In genomic region chr7:27143950-27144798, GRCh38 we compare ENCODE assay signal across 12 cellular contexts. TPM values are rescaled to one million over a fixed set of nuclear protein-coding genes. Genes with fewer than 3 reads are reported as not detected.
DNase-seq lines count a peak whose midpoint lies in the region; ATAC-seq and TF ChIP-seq lines count a peak whose summit lies in the region.
"Had no signal": no experiment of that assay in that cellular context is flagged by ENCODE, and none has a peak within 500 bp of the region (broad histone marks: within the 10 kb centered on the region; RNA-seq: fewer than 3 reads in every experiment).

No MANE protein-coding gene starts in this region.

- intact Hi-C loops in spleen (cut with DNase I; ENCODE audit: low total_unique reads), result no loop called here

- no peaks in the 10 kb centered on the region for H3K79me2 ChIP-seq in GM23338 (replicated peaks; ENCODE audit: insufficient read depth)

- H3K36me3 ChIP-seq in GM23338 (ENCODE audit: insufficient read depth), result no peaks in the 10 kb centered on the region
- H3K36me3 ChIP-seq in adipocyte (ENCODE audit: control insufficient read depth, insufficient read depth, low read length, severe bottlenecking), result peaks cover 25% of the 10 kb centered on the region
- H3K36me3 ChIP-seq in kidney epithelial cell (ENCODE audit: control insufficient read depth, insufficient read depth, low read length), result peaks cover 3% of the 10 kb centered on the region
- H3K36me3 ChIP-seq in spleen, result no peaks in the 10 kb centered on the region

- H4K20me1 ChIP-seq in GM23338 (replicated peaks; ENCODE audit: insufficient read depth), result peaks cover 42% of the 10 kb centered on the region

- H3K27me3 Mint-ChIP-seq in GM23338 (ENCODE audit: insufficient read depth, low read depth, poor library complexity), result peaks cover 100% of the 10 kb centered on the region

- H3K36me3 Mint-ChIP-seq in GM23338 (ENCODE audit: low read depth), result no peaks in the 10 kb centered on the region; the same call in 2 of the 3 replicates

- H3K4me1 ChIP-seq in GM23338 (ENCODE audit: insufficient read depth) (peaks cover 40% of the 10 kb centered on the region), adipocyte (ENCODE audit: control insufficient read depth, insufficient read depth, low read length) (peaks cover 50% of the 10 kb centered on the region), spleen (peaks cover 8 to 43% (median 20%) of the 10 kb centered on the region in 6 donors)

- ATAC-seq in GM23338 (no peak), HG03571 (IDR thresholded peaks at IDR 0.05; ENCODE audit: unreplicated experiment) (no peak)

- no peak overlapping the region for H3K27ac Mint-ChIP-seq in GM23338

- H3K9me2 ChIP-seq in GM23338 (ENCODE audit: insufficient read depth), result no peaks in the 10 kb centered on the region

- no peak overlapping the region; the same call in 1 of the 2 replicates for H3K4me2 ChIP-seq in GM23338

- TF ChIP-seq CTCF in GM23338 (conservative IDR thresholded peaks at IDR 0.05; ENCODE audit: low read depth in 2 of 2), result no peak
- peak; percentile 67 for TF ChIP-seq CTCF in kidney epithelial cell (IDR thresholded peaks at IDR 0.05; ENCODE audit: insufficient read depth, low read length, poor library complexity, severe bottlenecking)
- TF ChIP-seq CTCF in spleen (IDR thresholded peaks at IDR 0.05 in 8 of 11, conservative IDR thresholded peaks at IDR 0.05 in 3 of 11), result peak in 5 of 11 experiments; percentile 5 to 61 (median 30)

- DNase-seq in GM23338 (ENCODE audit: low spot score) (no peak), adipocyte (ENCODE audit: low read depth) (no peak), kidney epithelial cell (ENCODE audit: low read depth) (no peak), spleen (peak; percentile 25), hepatic stellate cell (ENCODE audit: low spot score) (no peak), NCI-H1436 treated with DMSO at 0.1 percent for 48 hours (lab: John Stamatoyannopoulos, UW) (no peak), T-helper 1 cell (no peak)
- DNase-seq: cerebellar nuclear complex; midbrain; NCI-H1694 treated with DMSO at 0.1 percent for 48 hours; stimulated activated CD4-positive, alpha-beta T cell treated with anti-CD3 and anti-CD28 coated beads, Interleukin-1b, Interleukin-23, amount 100 ng/mL, for 48 hours had no signal

- H3K9me3 ChIP-seq in adipocyte (ENCODE audit: control insufficient read depth, low read length), result no peaks in the 10 kb centered on the region
- no peaks in the 10 kb centered on the region for H3K9me3 ChIP-seq in spleen

- TF ChIP-seq POLR2A in spleen (IDR thresholded peaks at IDR 0.05), result no peak

- peak overlapping the region; percentile 88 for H3K9ac ChIP-seq in adipocyte (ENCODE audit: low read length)

- H3K4me3 Mint-ChIP-seq in GM23338, result 0 out of 3 replicates have a peak overlapping the region, but pooled peaks have one; percentile 19

- H3K27me3 ChIP-seq in GM23338 (ENCODE audit: insufficient read depth) (peaks cover 100% of the 10 kb centered on the region), adipocyte (replicated peaks; ENCODE audit: control insufficient read depth, insufficient read depth, low read length) (no peaks in the 10 kb centered on the region), kidney epithelial cell (ENCODE audit: control insufficient read depth, insufficient read depth, low read length) (peaks cover 2% of the 10 kb centered on the region), spleen (replicated peaks in 1 of 7) (peaks cover 0 to 87% (median 40%) of the 10 kb centered on the region in 7 donors)

- peaks cover 28% of the 10 kb centered on the region for H3K9me3 Mint-ChIP-seq in GM23338

- H3K4me3 ChIP-seq in GM23338 (no peak overlapping the region), adipocyte (ENCODE audit: low read length) (peak overlapping the region; percentile 94), kidney epithelial cell (ENCODE audit: low read depth, low read length) (peak overlapping the region; percentile 28), spleen (peak overlapping the region in 7 of 8 donors; percentile 44 to 77 (median 49))

- WGBS in spleen, 5 donors, result 67 to 84% (median 73%) methylated on average over 39 to 40 of the region's 40 CpGs

- peaks cover 21% of the 10 kb centered on the region for H3K4me1 Mint-ChIP-seq in GM23338

- no peak overlapping the region for H3K27ac ChIP-seq in GM23338 (ENCODE audit: low read depth)
- H3K27ac ChIP-seq in spleen, result peak overlapping the region in 3 of 8 donors; percentile 82 to 95 (median 86)

- peaks cover 40% of the 10 kb centered on the region for H3F3A ChIP-seq in GM23338 (replicated peaks; ENCODE audit: low read depth)

- no peak overlapping the region for H2AFZ ChIP-seq in GM23338

TF ChIP-seq in GM23338, 12 proteins besides CTCF, POLR2A, EP300 and RAD21:
- TF ChIP-seq ETS1 (IDR thresholded peaks at IDR 0.05), result no peak
- peak; percentile 57 for TF ChIP-seq EZH2 (IDR thresholded peaks at IDR 0.05; ENCODE audit: low read depth, unreplicated experiment)

RNA-seq across cellular contexts. Expression of gene HOXA5, which starts 0.7 kb away (rescaled TPM):
- not detected in 2 replicates for total RNA-seq in GM23338 (2014; rRNA removed; shearing (Covaris generic))
- polyA plus RNA-seq in GM23338 (2016; fragmentation: Nextera tagmentation; extraction: Ambion mirVana) (not detected in 2 replicates), spleen (1 to 10 TPM; 1.6 to 2.3 (median 2.2) TPM)
- total RNA-seq in kidney epithelial cell (18.8 and 19.1 TPM in 2 replicates), spleen (1 to 10 TPM; 3.0 to 9.3 (median 6.9) TPM)

RNA-seq across cellular contexts. Expression of gene HOXA6, which starts 3.4 kb away (rescaled TPM):
- not detected in 2 replicates for total RNA-seq in GM23338 (2014; rRNA removed; shearing (Covaris generic))
- polyA plus RNA-seq in GM23338 (2016; fragmentation: Nextera tagmentation; extraction: Ambion mirVana) (not detected in 2 replicates), spleen (under 1 TPM in 1 of 3 donors, not detected in 2; 0.26 TPM)
- total RNA-seq in kidney epithelial cell (4.8 and 10.5 TPM in 2 replicates), spleen (1 to 10 TPM in 5 of 7 donors, under 1 TPM in 2; 0.38 to 2.0 (median 1.4) TPM)

RNA-seq across cellular contexts. Expression of gene HOXA3, which starts 8.2 kb away (rescaled TPM):
- total RNA-seq in GM23338 (2014; rRNA removed; shearing (Covaris generic)), result not detected in 2 replicates
- polyA plus RNA-seq in GM23338 (2016; fragmentation: Nextera tagmentation; extraction: Ambion mirVana), result not detected in 2 replicates
- 17.3 and 26.4 TPM in 2 replicates for total RNA-seq in kidney epithelial cell
- total RNA-seq in spleen, result 1 to 10 TPM in 5 of 7 donors, under 1 TPM in 2; 0.51 to 6.1 (median 2.2) TPM
- 1 to 10 TPM in 1 of 3 donors, under 1 TPM in 2; 0.57 to 1.4 (median 0.62) TPM for polyA plus RNA-seq in spleen

RNA-seq across cellular contexts. Expression of gene HOXA7, which starts 12.3 kb away (rescaled TPM):
- not detected in 2 replicates for total RNA-seq in GM23338 (2014; rRNA removed; shearing (Covaris generic))
- 0.24 TPM in 1 of 2 replicates, not detected in the other for polyA plus RNA-seq in GM23338 (2016; fragmentation: Nextera tagmentation; extraction: Ambion mirVana)
- total RNA-seq in kidney epithelial cell, result 28.8 and 34.2 TPM in 2 replicates
- 1 to 10 TPM; 1.0 to 8.0 (median 2.6) TPM for total RNA-seq in spleen
- polyA plus RNA-seq in spleen, result 1 to 10 TPM in 1 of 3 donors, under 1 TPM in 2; 0.55 to 1.4 (median 0.80) TPM

RNA-seq across cellular contexts. Expression of gene HOXA4, which starts 13.6 kb away (rescaled TPM):
- total RNA-seq in GM23338 (2014; rRNA removed; shearing (Covaris generic)), result not detected in 2 replicates
- polyA plus RNA-seq in GM23338 (2016; fragmentation: Nextera tagmentation; extraction: Ambion mirVana) (not detected in 2 replicates), spleen (1 to 10 TPM; 2.1 to 5.9 (median 3.6) TPM)
- total RNA-seq in kidney epithelial cell (4.5 and 7.4 TPM in 2 replicates), spleen (10 to 100 TPM in 1 of 7 donors, 1 to 10 TPM in 6; 2.7 to 10.8 (median 4.6) TPM)
